In the genomic region with DNA sequence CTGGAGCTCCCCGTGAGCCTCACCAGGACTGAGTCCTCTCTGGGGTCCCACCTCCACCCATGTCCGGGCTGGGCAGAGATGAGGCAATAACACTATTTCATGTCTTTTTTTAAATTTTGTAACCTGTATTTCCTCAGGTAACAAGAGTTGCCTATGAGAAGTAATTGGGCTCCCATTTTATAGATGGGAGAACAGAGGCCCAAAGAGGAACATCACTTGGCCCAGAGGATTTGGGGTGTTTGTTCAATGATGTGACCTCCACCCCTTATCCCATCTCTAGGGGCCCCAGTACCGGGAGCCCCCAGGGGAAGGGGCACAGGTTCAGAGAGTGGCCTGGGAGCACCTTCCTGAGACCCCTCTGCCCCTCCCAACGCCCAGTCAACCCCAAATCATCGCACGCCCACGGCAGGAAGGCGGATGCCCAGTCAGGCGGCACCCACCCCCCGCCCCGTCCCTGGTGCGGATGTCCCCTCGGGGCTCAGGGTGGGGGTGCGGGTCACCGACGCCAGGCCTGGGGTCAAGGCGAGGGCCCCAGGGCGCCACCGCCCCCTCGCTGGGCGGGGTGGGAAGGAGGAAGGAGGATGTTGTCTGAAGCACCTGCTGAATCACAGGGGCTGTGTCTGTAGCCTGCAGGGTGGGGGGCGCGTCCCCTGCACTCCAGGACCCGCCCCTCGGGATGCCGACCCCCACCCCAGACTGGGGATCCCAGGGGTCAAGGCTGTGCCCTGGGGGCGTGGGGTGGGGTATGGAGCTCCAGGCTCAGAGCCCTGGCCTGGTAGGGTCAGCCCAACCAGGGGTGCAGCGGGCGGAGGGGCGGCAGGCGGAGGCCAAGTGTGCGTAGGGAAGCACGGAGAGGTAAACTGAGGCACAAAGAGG, we compare ENCODE assay signal across 8 cellular contexts. TPM values are rescaled to one million over a fixed set of nuclear protein-coding genes. Genes with fewer than 3 reads are reported as not detected.
DNase-seq lines count a peak whose midpoint lies in the region; ATAC-seq, FAIRE-seq and TF ChIP-seq lines count a peak whose summit lies in the region.

No MANE protein-coding gene starts in this region.

- ATAC-seq in HG02571 (IDR thresholded peaks at IDR 0.05; ENCODE audit: unreplicated experiment) (peak; percentile 1), naive B cell (ENCODE audit: low read depth in 2 of 2) (peak; percentile 14 to 25)

- no peak for TF ChIP-seq POLR2A in GM12892 (IDR thresholded peaks at IDR 0.05; ENCODE audit: low read depth, low read length)

- H3K9me3 Mint-ChIP-seq in T-helper 1 cell treated with Interleukin-12 subunit alpha and Interleukin-12 subunit beta and Interleukin-4 antibody, amounts not matched to agents 30 μg/mL and 1 μg/mL, for 36 hours, result no peaks in the 10 kb centered on the region
- no peaks in the 10 kb centered on the region for H3K9me3 Mint-ChIP-seq in naive B cell

- no peak for TF ChIP-seq CTCF in coronary artery (IDR thresholded peaks at IDR 0.05)

- H3K4me1 Mint-ChIP-seq in T-helper 1 cell treated with Interleukin-12 subunit alpha and Interleukin-12 subunit beta and Interleukin-4 antibody, amounts not matched to agents 30 μg/mL and 1 μg/mL, for 36 hours (ENCODE audit: low read depth), result peaks cover 35% of the 10 kb centered on the region
- peaks cover 53 to 76% (median 65%) of the 10 kb centered on the region in 3 donors for H3K4me1 Mint-ChIP-seq in naive B cell

- peak overlapping the region; percentile 88 for H3K4me3 Mint-ChIP-seq in T-helper 1 cell treated with Interleukin-12 subunit alpha and Interleukin-12 subunit beta and Interleukin-4 antibody, amounts not matched to agents 30 μg/mL and 1 μg/mL, for 36 hours
- H3K4me3 Mint-ChIP-seq in naive B cell, result peak overlapping the region; percentile 89 to 98 (median 94)

- peak overlapping the region; percentile 88 to 99 for H3K27ac ChIP-seq in coronary artery

- H3K27ac Mint-ChIP-seq in T-helper 1 cell treated with Interleukin-12 subunit alpha and Interleukin-12 subunit beta and Interleukin-4 antibody, amounts not matched to agents 30 μg/mL and 1 μg/mL, for 36 hours, result peak overlapping the region; percentile 99
- H3K27ac Mint-ChIP-seq in naive B cell, result peak overlapping the region; percentile 99 to 100 (median 99)

- FAIRE-seq in GM12892 (lab: Jason Lieb, UNC), result no peak

- peak overlapping the region; percentile 93 for H3K4me3 ChIP-seq in coronary artery

- DNase-seq in EH (ENCODE audit: low read depth), result peak; percentile 44
- peak; percentile 82 for DNase-seq in coronary artery (ENCODE audit: low spot score)
- peak; percentile 82 for DNase-seq in naive B cell
- DNase-seq in GM12892 (ENCODE audit: insufficient read length), result no peak
- no peak for DNase-seq in middle frontal gyrus (ENCODE audit: extremely low spot score, low spot score)
- DNase-seq in COLO829 (ENCODE audit: low spot score), result no peak

- peaks cover 17% of the 10 kb centered on the region for H3K36me3 Mint-ChIP-seq in T-helper 1 cell treated with Interleukin-12 subunit alpha and Interleukin-12 subunit beta and Interleukin-4 antibody, amounts not matched to agents 30 μg/mL and 1 μg/mL, for 36 hours (ENCODE audit: low read depth)
- H3K36me3 Mint-ChIP-seq in naive B cell, result peaks cover 0 to 5% of the 10 kb centered on the region in 2 donors

- no peaks in the 10 kb centered on the region for H3K27me3 Mint-ChIP-seq in T-helper 1 cell treated with Interleukin-12 subunit alpha and Interleukin-12 subunit beta and Interleukin-4 antibody, amounts not matched to agents 30 μg/mL and 1 μg/mL, for 36 hours (ENCODE audit: low read depth)
- no peaks in the 10 kb centered on the region for H3K27me3 Mint-ChIP-seq in naive B cell

RNA-seq across cellular contexts. Expression of a gene that starts 9.0 kb away (rescaled TPM):
- 100 to 1,000 TPM; 253 to 449 (median 334) TPM for polyA plus RNA-seq in naive B cell (ENCODE audit: low read depth in 6 of 6)
- 276 TPM for polyA plus RNA-seq in GM12892 (2012; ENCODE audit: missing spikeins)

RNA-seq across cellular contexts. Expression of a gene that starts 11.7 kb away (rescaled TPM):
- 1 to 10 TPM in 5 of 6 donors, under 1 TPM in 1; 0.78 to 5.5 (median 2.7) TPM for polyA plus RNA-seq in naive B cell (ENCODE audit: low read depth in 6 of 6)
- polyA plus RNA-seq in GM12892 (2012; ENCODE audit: missing spikeins), result 8.9 TPM

RNA-seq across cellular contexts. Expression of a gene that starts 15.2 kb away (rescaled TPM):
- 10 to 100 TPM; 48.9 to 80.0 (median 64.7) TPM for polyA plus RNA-seq in naive B cell (ENCODE audit: low read depth in 6 of 6)
- 20.2 TPM for polyA plus RNA-seq in GM12892 (2012; ENCODE audit: missing spikeins)

RNA-seq across cellular contexts. Expression of a gene that starts 18.6 kb away (rescaled TPM):
- polyA plus RNA-seq in naive B cell (ENCODE audit: low read depth in 6 of 6), result 100 to 1,000 TPM; 132 to 222 (median 199) TPM
- polyA plus RNA-seq in GM12892 (2012; ENCODE audit: missing spikeins), result 63.3 TPM

RNA-seq across cellular contexts. Expression of a gene that starts 22.3 kb away (rescaled TPM):
- polyA plus RNA-seq in naive B cell (ENCODE audit: low read depth in 6 of 6), result not detected
- polyA plus RNA-seq in GM12892 (2012; ENCODE audit: missing spikeins), result not detected

Comparison
In these comparisons a context has a peak if more than half of its experiments do, and no peak if none do; other contexts are left out.
1. DNase-seq: peak in EH (single experiment), coronary artery (single experiment) and naive B cell (single experiment); none in GM12892 (single experiment), middle frontal gyrus (single experiment) and COLO829 (single experiment).